In the genomic region with DNA sequence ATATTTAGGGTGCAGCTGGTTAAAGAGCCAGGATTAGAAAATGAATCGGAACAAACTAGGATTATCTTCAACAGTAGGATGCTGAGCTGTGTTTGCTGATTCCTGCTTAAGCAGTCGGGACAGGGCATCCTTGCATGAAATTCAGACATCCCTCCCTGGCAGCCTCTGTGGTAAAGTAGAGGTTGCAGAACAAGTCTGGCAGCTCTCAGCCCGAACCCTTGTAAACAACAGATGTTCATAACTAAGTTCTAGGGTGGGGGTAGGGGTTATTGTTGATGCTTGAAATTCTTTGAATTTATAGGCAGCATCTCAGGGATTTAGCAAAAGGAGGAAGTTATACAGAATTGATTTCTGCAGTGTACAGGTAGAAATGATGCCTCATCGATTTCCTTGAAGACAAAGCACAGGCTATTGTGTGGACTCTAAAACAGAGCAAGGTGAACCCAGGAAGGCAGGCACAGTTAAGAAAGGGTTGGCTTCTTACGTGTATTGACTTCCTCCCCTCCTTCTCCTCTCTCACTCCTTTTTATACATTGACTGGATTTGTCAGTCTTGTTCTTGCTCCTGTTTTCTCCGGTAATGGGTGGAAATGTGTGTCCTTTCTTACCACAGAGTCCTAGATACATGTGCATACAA, we compare ENCODE assay signal across 8 cellular contexts.
DNase-seq lines count a peak whose midpoint lies in the region; ATAC-seq and TF ChIP-seq lines count a peak whose summit lies in the region.
"Not testable (repeated sequence)": the region's sequence is repeated elsewhere in the genome, so short reads cannot be mapped to it uniquely, and the experiment has no call there.

No MANE protein-coding gene starts in this region.

- not testable (repeated sequence) for TF ChIP-seq POLR2A in IMR-90 (IDR thresholded peaks at IDR 0.05; ENCODE audit: low read depth, low read length)

- H2AK5ac ChIP-seq in IMR-90 (ENCODE audit: low read depth, low read length): not testable (repeated sequence)

- H3F3A ChIP-seq in PC-9 (ENCODE audit: insufficient read depth, low read depth): not testable (repeated sequence)

- not testable (repeated sequence) for H4K91ac ChIP-seq in IMR-90 (ENCODE audit: insufficient read depth, low read depth, low read length)

- CTCF ChIA-PET in Calu3 (lab: Charles Lee); IMR-90 (lab: Yijun Ruan, JAX); PC-9 (lab: Charles Lee): not testable (repeated sequence)

- H3K36me3 Mint-ChIP-seq in Calu3 (ENCODE audit: insufficient read depth, unreplicated experiment); naive B cell; stimulated activated naive B cell treated with anti-CD40 and anti-IgM and Interleukin-4, amounts not matched to agents 10 μg/mL and 1 μg/mL and 100 μg/mL, for 72 hours: not testable (repeated sequence)

- POLR2A ChIA-PET in IMR-90 (lab: Charles Lee; ENCODE audit: unreplicated experiment); PC-9 (lab: Charles Lee; ENCODE audit: unreplicated experiment): not testable (repeated sequence)

- not testable (repeated sequence) for H2BK20ac ChIP-seq in IMR-90 (ENCODE audit: low read depth, low read length)

- DNase-seq in Calu3 (peak; percentile 0), PC-9 (peak in 1 of 2 experiments; percentile 5), naive B cell (peak; percentile 0)
- DNase-seq in IMR-90; left lung; stimulated activated naive B cell treated with anti-CD40 and anti-IgM and Interleukin-4, amounts not matched to agents 10 μg/mL and 1 μg/mL and 100 μg/mL, for 72 hours: not testable (repeated sequence)

- H3K4ac ChIP-seq in IMR-90 (ENCODE audit: low read depth, low read length): not testable (repeated sequence)

- not testable (repeated sequence) for H3K9me2 ChIP-seq in PC-9 (ENCODE audit: insufficient read depth)

- TF ChIP-seq RAD21 in IMR-90 (IDR thresholded peaks at IDR 0.05; ENCODE audit: low read length): not testable (repeated sequence)

- WGBS in IMR-90 (ENCODE audit: extremely low coverage in 2 of 2, insufficient read length in 1 of 2), 2 experiments: no CpG with 5 or more reads among the region's 6 CpGs

- not testable (repeated sequence) for H3K79me1 ChIP-seq in IMR-90 (ENCODE audit: low read depth in 1 of 2, low read length in 2 of 2)

- not testable (repeated sequence) for H3K18ac ChIP-seq in IMR-90 (ENCODE audit: low read depth, low read length)

- BruUV-seq in Calu3 (replicated peaks; lab: Mats Ljungman, UMichigan); IMR-90 (replicated peaks; lab: Mats Ljungman, UMichigan); PC-9 (replicated peaks; lab: Mats Ljungman, UMichigan): not testable (repeated sequence)

- H3K56ac ChIP-seq in IMR-90 (ENCODE audit: extremely low read depth, insufficient read depth, low read length): not testable (repeated sequence)

- H3K27me3 Mint-ChIP-seq in Calu3 (ENCODE audit: unreplicated experiment); naive B cell; stimulated activated naive B cell treated with anti-CD40 and anti-IgM and Interleukin-4, amounts not matched to agents 10 μg/mL and 1 μg/mL and 100 μg/mL, for 72 hours: not testable (repeated sequence)

- not testable (repeated sequence) for H3K79me2 ChIP-seq in PC-9 (ENCODE audit: low read depth)

- dilution Hi-C loops in IMR-90 (cut with HindIII; ENCODE audit: low sequenced_read_pairs, unreplicated experiment): not testable (repeated sequence)

- H3K36me3 ChIP-seq in IMR-90 (ENCODE audit: control insufficient read depth, insufficient read depth, low read length); PC-9 (ENCODE audit: low read depth); left lung: not testable (repeated sequence)

- not testable (repeated sequence) for H3K27ac Mint-ChIP-seq in Calu3 (ENCODE audit: unreplicated experiment); naive B cell; stimulated activated naive B cell treated with anti-CD40 and anti-IgM and Interleukin-4, amounts not matched to agents 10 μg/mL and 1 μg/mL and 100 μg/mL, for 72 hours

- H3K14ac ChIP-seq in IMR-90 (replicated peaks; ENCODE audit: low read depth, low read length): not testable (repeated sequence)

- H2BK5ac ChIP-seq in IMR-90 (ENCODE audit: low read depth, low read length, poor library complexity, severe bottlenecking): not testable (repeated sequence)

- H3K23ac ChIP-seq in IMR-90 (ENCODE audit: low read depth, low read length): not testable (repeated sequence)

- not testable (repeated sequence) for H2AK9ac ChIP-seq in IMR-90 (replicated peaks; ENCODE audit: low read depth, low read length, poor library complexity)

- TF ChIP-seq CTCF in Calu3 (IDR thresholded peaks at IDR 0.05; ENCODE audit: unreplicated experiment); IMR-90 (conservative IDR thresholded peaks at IDR 0.05; ENCODE audit: low read depth, low read length); PC-9 (conservative IDR thresholded peaks at IDR 0.05); VCaP (conservative IDR thresholded peaks at IDR 0.05); left lung (IDR thresholded peaks at IDR 0.05): not testable (repeated sequence)

- H2BK15ac ChIP-seq in IMR-90 (ENCODE audit: low read depth, low read length): not testable (repeated sequence)

- H3K9me3 ChIP-seq in IMR-90 (ENCODE audit: control insufficient read depth, insufficient read depth, low read length); PC-9 (ENCODE audit: insufficient read depth, low read depth); left lung: not testable (repeated sequence)

- peak overlapping the region; percentile 55 for H3K4me2 ChIP-seq in IMR-90 (ENCODE audit: low read depth, low read length)
- H3K4me2 ChIP-seq in PC-9: peak overlapping the region; percentile 60; the same call in 1 of the 2 replicates

- not testable (repeated sequence) for H3K4me3 Mint-ChIP-seq in Calu3 (ENCODE audit: low read depth, unreplicated experiment); naive B cell; stimulated activated naive B cell treated with anti-CD40 and anti-IgM and Interleukin-4, amounts not matched to agents 10 μg/mL and 1 μg/mL and 100 μg/mL, for 72 hours

- H3K4me1 Mint-ChIP-seq in Calu3 (ENCODE audit: low read depth, unreplicated experiment); naive B cell; stimulated activated naive B cell treated with anti-CD40 and anti-IgM and Interleukin-4, amounts not matched to agents 10 μg/mL and 1 μg/mL and 100 μg/mL, for 72 hours: not testable (repeated sequence)

- not testable (repeated sequence) for H3K27me3 ChIP-seq in IMR-90 (ENCODE audit: control insufficient read depth, insufficient read depth, low read length); PC-9 (ENCODE audit: insufficient read depth, low read depth); left lung

- ATAC-seq in IMR-90 (ENCODE audit: low read depth) (peak; percentile 77), esophagus mucosa (peak; percentile 81), left lung (peak; percentile 93), naive B cell (ENCODE audit: low read depth in 2 of 2) (peak; percentile 82 to 91)
- peak; percentile 54 to 77 for ATAC-seq in stimulated activated naive B cell treated with anti-CD40 and anti-IgM and Interleukin-4, amounts not matched to agents 10 μg/mL and 1 μg/mL and 100 μg/mL, for 72 hours (replicated peaks)

- not testable (repeated sequence) for H3K4me3 ChIP-seq in IMR-90 (ENCODE audit: insufficient read depth, low read depth, low read length); PC-9; left lung

- H4K8ac ChIP-seq in IMR-90 (ENCODE audit: low read depth in 2 of 2, low read length in 2 of 2): not testable (repeated sequence)

- H4K20me1 ChIP-seq in IMR-90 (ENCODE audit: insufficient read depth, low read length); PC-9 (ENCODE audit: insufficient read depth): not testable (repeated sequence)

- intact Hi-C loops in Calu3 (cut with micrococcal nuclease; ENCODE audit: unreplicated experiment); IMR-90 (cut with micrococcal nuclease); PC-9 (cut with micrococcal nuclease; ENCODE audit: unreplicated experiment); left lung (cut with DNase I): not testable (repeated sequence)

- in situ Hi-C loops in IMR-90 (cut with MboI; ENCODE audit: low sequenced_read_pairs): not testable (repeated sequence)

- H3K9ac ChIP-seq in IMR-90 (ENCODE audit: low read depth, low read length): not testable (repeated sequence)

- not testable (repeated sequence) for H3K9me3 Mint-ChIP-seq in Calu3 (ENCODE audit: low read depth, unreplicated experiment); naive B cell; stimulated activated naive B cell treated with anti-CD40 and anti-IgM and Interleukin-4, amounts not matched to agents 10 μg/mL and 1 μg/mL and 100 μg/mL, for 72 hours

- H4K5ac ChIP-seq in IMR-90 (ENCODE audit: low read depth, low read length): not testable (repeated sequence)

- not testable (repeated sequence) for H3K9me1 ChIP-seq in IMR-90 (ENCODE audit: insufficient read depth, low read length)

- H3K27ac ChIP-seq in IMR-90 (ENCODE audit: insufficient read depth, low read length); PC-9; left lung: not testable (repeated sequence)
- peak overlapping the region; percentile 32; the same call in 1 of the 2 replicates for H3K27ac ChIP-seq in VCaP

- not testable (repeated sequence) for H3K4me1 ChIP-seq in IMR-90 (ENCODE audit: control insufficient read depth, insufficient read depth, low read length); PC-9 (replicated peaks; ENCODE audit: insufficient read depth); left lung

- H2BK120ac ChIP-seq in IMR-90 (ENCODE audit: low read depth, low read length): not testable (repeated sequence)

- not testable (repeated sequence) for H2AFZ ChIP-seq in IMR-90 (replicated peaks; ENCODE audit: low read length, poor library complexity); PC-9
